ENCODE assay signal across 15 cellular contexts in genomic region chr14:20608383-20609095, GRCh38. TPM values are rescaled to one million over a fixed set of nuclear protein-coding genes. Genes with fewer than 3 reads are reported as not detected.
DNase-seq lines count a peak whose midpoint lies in the region; ATAC-seq, FAIRE-seq and TF ChIP-seq lines count a peak whose summit lies in the region.
"Had no signal": no experiment of that assay in that cellular context is flagged by ENCODE, and none has a peak within 500 bp of the region (broad histone marks: within the 10 kb centered on the region; RNA-seq: fewer than 3 reads in every experiment).

No MANE protein-coding gene starts in this region.

- TF ChIP-seq POLR2A in K562 (conservative IDR thresholded peaks at IDR 0.05), result no peak
- no peak for TF ChIP-seq POLR2A in body of pancreas (IDR thresholded peaks at IDR 0.05)

- H3K4me3 ChIP-seq in LNCaP clone FGC (ENCODE audit: low read depth, low read length) (0 out of 2 replicates have a peak overlapping the region, but pooled peaks have one; percentile 0), K562 (peak overlapping the region; percentile 80; the same call in 1 of the 2 replicates), smooth muscle cell (peak overlapping the region; percentile 86), body of pancreas (no peak overlapping the region)
- H3K4me3 ChIP-seq in CD4-positive, alpha-beta memory T cell (ENCODE audit: low read length in 2 of 2), result no peak overlapping the region

- H3K9me3 Mint-ChIP-seq in activated naive CD4-positive, alpha-beta T cell treated with anti-CD3 and anti-CD28 coated beads, Interleukin-2, amount 10 ng/mL, durations not matched to agents 7 days and 5 days, result no peaks in the 10 kb centered on the region
- H3K9me3 Mint-ChIP-seq in activated CD4-positive, alpha-beta memory T cell treated with anti-CD3 and anti-CD28 coated beads for 36 hours, result no peaks in the 10 kb centered on the region
- H3K9me3 Mint-ChIP-seq in CD4-positive, alpha-beta memory T cell, result no peaks in the 10 kb centered on the region
- H3K9me3 Mint-ChIP-seq: activated CD4-positive, alpha-beta T cell treated with anti-CD3 and anti-CD28 coated beads, Interleukin-2, amount 10 ng/mL, durations not matched to agents 24 days and 14 days had no signal

- H2AFZ ChIP-seq in K562 (ENCODE audit: low read depth, low read length) (peak overlapping the region; percentile 94; the same call in 1 of the 2 replicates), smooth muscle cell (ENCODE audit: low read depth) (no peak overlapping the region)

- H3K27ac ChIP-seq in K562 (ENCODE audit: extremely low read depth, low read depth, low read length) (no peak overlapping the region), smooth muscle cell (ENCODE audit: low read depth) (no peak overlapping the region), body of pancreas (no peak overlapping the region)
- H3K27ac ChIP-seq in CD4-positive, alpha-beta memory T cell (ENCODE audit: low read depth, low read length), result no peak overlapping the region

- H3K27me3 Mint-ChIP-seq in activated naive CD4-positive, alpha-beta T cell treated with anti-CD3 and anti-CD28 coated beads, Interleukin-2, amount 10 ng/mL, durations not matched to agents 7 days and 5 days, result peaks cover 4% of the 10 kb centered on the region
- H3K27me3 Mint-ChIP-seq in activated CD4-positive, alpha-beta memory T cell treated with anti-CD3 and anti-CD28 coated beads for 36 hours, result no peaks in the 10 kb centered on the region
- H3K27me3 Mint-ChIP-seq in CD4-positive, alpha-beta memory T cell, result no peaks in the 10 kb centered on the region
- H3K27me3 Mint-ChIP-seq: activated CD4-positive, alpha-beta T cell treated with anti-CD3 and anti-CD28 coated beads, Interleukin-2, amount 10 ng/mL, durations not matched to agents 24 days and 14 days had no signal

- WGBS in K562 (ENCODE audit: insufficient coverage, low coverage, missing lambda C conversion rate), result 24% methylated on average over 6 of the region's 7 CpGs
- 74% methylated on average over 7 of the region's 7 CpGs for WGBS in smooth muscle cell (ENCODE audit: low lambda C conversion rate)
- 57 to 59% methylated on average over 7 of the region's 7 CpGs for WGBS in body of pancreas, 2 donors

- H3K36me3 Mint-ChIP-seq in activated naive CD4-positive, alpha-beta T cell treated with anti-CD3 and anti-CD28 coated beads, Interleukin-2, amount 10 ng/mL, durations not matched to agents 7 days and 5 days, result no peaks in the 10 kb centered on the region
- H3K36me3 Mint-ChIP-seq in activated CD4-positive, alpha-beta memory T cell treated with anti-CD3 and anti-CD28 coated beads for 36 hours, result no peaks in the 10 kb centered on the region
- no peaks in the 10 kb centered on the region for H3K36me3 Mint-ChIP-seq in CD4-positive, alpha-beta memory T cell

- in situ Hi-C loops in K562 (cut with MboI), result loop anchor here (10.0 kb wide), 1 partner anchor 194 kb away; the partner anchor contains the start of gene TEP1

- H3F3A ChIP-seq in smooth muscle cell (ENCODE audit: low read depth), result no peaks in the 10 kb centered on the region

- H3K36me3 ChIP-seq in K562 (ENCODE audit: control insufficient read depth, insufficient read depth, low read length) (no peaks in the 10 kb centered on the region), smooth muscle cell (ENCODE audit: low read depth) (no peaks in the 10 kb centered on the region), body of pancreas (replicated peaks in 1 of 2; ENCODE audit: insufficient read depth in 1 of 2, low read depth in 2 of 2) (no peaks in the 10 kb centered on the region)
- no peaks in the 10 kb centered on the region for H3K36me3 ChIP-seq in CD4-positive, alpha-beta memory T cell (ENCODE audit: insufficient read depth, low read length)
- H3K36me3 ChIP-seq: adrenal gland, prostate gland, vagina had no signal

- TF ChIP-seq CTCF in LNCaP clone FGC (IDR thresholded peaks at IDR 0.05; ENCODE audit: control insufficient read depth, extremely low read depth, insufficient read depth) (no peak), K562 (IDR thresholded peaks at IDR 0.05 in 2 of 3, conservative IDR thresholded peaks at IDR 0.05 in 1 of 3; ENCODE audit: insufficient read depth in 2 of 3, low read depth in 1 of 3, low read length in 3 of 3) (peak in 2 of 3 experiments; percentile 2 to 25; a peak in 1 of 6 replicates), smooth muscle cell (IDR thresholded peaks at IDR 0.05; ENCODE audit: borderline replicate concordance, insufficient read depth, poor library complexity, severe bottlenecking) (no peak), body of pancreas (IDR thresholded peaks at IDR 0.05) (no peak)

- no peak for FAIRE-seq in K562 (lab: Jason Lieb, UNC)

- H3K79me2 ChIP-seq in K562 (ENCODE audit: control insufficient read depth, insufficient read depth, low read length) (no peaks in the 10 kb centered on the region), smooth muscle cell (ENCODE audit: low read depth) (no peaks in the 10 kb centered on the region)

- H3K9ac ChIP-seq in K562 (ENCODE audit: insufficient read depth in 1 of 2, low read depth in 2 of 2, low read length in 2 of 2) (peak overlapping the region in 1 of 2 experiments; percentile 23; a peak in 3 of 4 replicates), smooth muscle cell (ENCODE audit: low read depth) (no peak overlapping the region)

- H3K4me2 ChIP-seq in K562 (ENCODE audit: insufficient read depth, low read length) (peak overlapping the region; percentile 60), smooth muscle cell (peak overlapping the region; percentile 24)

- BruUV-seq in K562 (replicated peaks; lab: Mats Ljungman, UMichigan), result no TSS peak

- H3K9me3 ChIP-seq in K562 (replicated peaks; ENCODE audit: control insufficient read depth, insufficient read depth, low read depth, low read length) (no peaks in the 10 kb centered on the region), smooth muscle cell (replicated peaks; ENCODE audit: low read depth) (no peaks in the 10 kb centered on the region), body of pancreas (no peaks in the 10 kb centered on the region)
- no peaks in the 10 kb centered on the region for H3K9me3 ChIP-seq in CD4-positive, alpha-beta memory T cell (ENCODE audit: control insufficient read depth in 1 of 2, low read length in 2 of 2)
- H3K9me3 ChIP-seq: adrenal gland, prostate gland, vagina had no signal

- no peak for TF ChIP-seq EP300 in K562 (IDR thresholded peaks at IDR 0.05; ENCODE audit: low read length)

- intact Hi-C loops in K562 (cut with micrococcal nuclease), result loop anchor here (1.0 to 5.0 kb wide), 5 partner anchors 61 to 346 kb away; partner anchors contain the start of gene APEX1
- intact Hi-C loops in body of pancreas (cut with DNase I), result loop anchor here (5.0 to 10.0 kb wide), 2 partner anchors 144 to 286 kb away; partner anchors contain the start of genes PIP4P1 and PNP
- intact Hi-C loops in activated CD4-positive, alpha-beta memory T cell treated with anti-CD3 and anti-CD28 coated beads for 36 hours (cut with micrococcal nuclease), result loop anchor here (1.0 kb wide), 5 partner anchors 77 to 281 kb away; partner anchors contain the start of gene APEX1
- intact Hi-C loops in CD4-positive, alpha-beta memory T cell (cut with micrococcal nuclease), result loop anchor here (1.0 kb wide), 4 partner anchors 77 to 281 kb away; no protein-coding TSS in a partner anchor

- no peaks in the 10 kb centered on the region for H3K27me3 ChIP-seq in K562 (ENCODE audit: control insufficient read depth in 2 of 2, insufficient read depth in 2 of 2, low read length in 2 of 2)
- no peaks in the 10 kb centered on the region for H3K27me3 ChIP-seq in smooth muscle cell (ENCODE audit: low read depth)
- H3K27me3 ChIP-seq in body of pancreas, result no peaks in the 10 kb centered on the region
- no peaks in the 10 kb centered on the region for H3K27me3 ChIP-seq in CD4-positive, alpha-beta memory T cell (ENCODE audit: insufficient read depth, low read length)
- H3K27me3 ChIP-seq: adrenal gland, vagina had no signal

- CTCF ChIA-PET in activated naive CD4-positive, alpha-beta T cell treated with anti-CD3 and anti-CD28 coated beads, Interleukin-2, amount 10 ng/mL, durations not matched to agents 7 days and 5 days (lab: Charles Lee), result interaction anchor here (0.8 to 6.5 kb wide), 18 partner anchors 11 to 291 kb away, joined by 3 to 74 read pairs (median 5); partner anchors contain the start of genes CCNB1IP1, PARP2 and RNASE4
- CTCF ChIA-PET in K562 (lab: Yijun Ruan, JAX; ENCODE audit: low intra/inter-chr PET ratio), result interaction anchor here (0.6 to 3.4 kb wide), 12 partner anchors 23 to 481 kb away, joined by 3 to 49 read pairs (median 4); no protein-coding TSS in a partner anchor
- CTCF ChIA-PET in activated CD4-positive, alpha-beta memory T cell treated with anti-CD3 and anti-CD28 coated beads for 36 hours (lab: Charles Lee), result interaction anchor here (0.5 to 5.5 kb wide), 18 partner anchors 9 to 283 kb away, joined by 3 to 64 read pairs (median 4); partner anchors contain the start of genes ANG, CCNB1IP1, RNASE4 and TEP1
- CTCF ChIA-PET in CD4-positive, alpha-beta memory T cell (lab: Charles Lee; ENCODE audit: partially characterized antibody), result interaction anchor here (0.7 to 13.5 kb wide), 17 partner anchors 9 to 280 kb away, joined by 3 to 354 read pairs (median 7); partner anchors contain the start of genes ANG, CCNB1IP1, PARP2 and PIP4P1

- 0 out of 4 replicates have a peak, but pooled peaks of 1 of the 2 experiments have one; percentile 14 for TF ChIP-seq RAD21 in K562 (CRISPR knock-in tag; conservative IDR thresholded peaks at IDR 0.05 in 1 of 2, IDR thresholded peaks at IDR 0.05 in 1 of 2)

- no peak for DNase-seq in activated naive CD4-positive, alpha-beta T cell treated with anti-CD3 and anti-CD28 coated beads, Interleukin-2, amount 10 ng/mL, durations not matched to agents 7 days and 5 days
- no peak for DNase-seq in activated naive CD4-positive, alpha-beta T cell (lab: John Stamatoyannopoulos, UW)
- no peak for DNase-seq in LNCaP clone FGC (ENCODE audit: low read depth)
- peak in 1 of 4 experiments; percentile 39 for DNase-seq in K562 (ENCODE audit: extremely low read depth in 1 of 4, low spot score in 3 of 4)
- no peak for DNase-seq in smooth muscle cell (lab: John Stamatoyannopoulos, UW; ENCODE audit: unreplicated experiment)
- no peak for DNase-seq in body of pancreas
- no peak for DNase-seq in activated CD4-positive, alpha-beta memory T cell treated with anti-CD3 and anti-CD28 coated beads for 36 hours
- no peak for DNase-seq in CD4-positive, alpha-beta memory T cell

- no peaks in the 10 kb centered on the region for H4K20me1 ChIP-seq in K562 (replicated peaks; ENCODE audit: control insufficient read depth, insufficient read depth, low read length)
- H4K20me1 ChIP-seq in smooth muscle cell (ENCODE audit: low read depth), result no peaks in the 10 kb centered on the region

- POLR2A ChIA-PET in K562 (lab: Yijun Ruan, JAX), result interaction anchor here (0.9 kb wide), 1 partner anchor 139 kb away, joined by 4 read pairs; the partner anchor contains the start of gene PNP
- POLR2A ChIA-PET in activated CD4-positive, alpha-beta memory T cell treated with anti-CD3 and anti-CD28 coated beads for 36 hours (lab: Charles Lee), result no interaction called here
- POLR2A ChIA-PET in CD4-positive, alpha-beta memory T cell (lab: Charles Lee; ENCODE audit: partially characterized antibody), result interaction anchor here (1.0 to 4.6 kb wide), 9 partner anchors 23 to 281 kb away, joined by 3 to 44 read pairs (median 7); partner anchors contain the start of genes APEX1, PARP2, PNP and RNASE4

- peaks cover 0 to 14% of the 10 kb centered on the region in 2 experiments; a peak in 2 of 5 replicates for H3K4me1 ChIP-seq in K562 (replicated peaks in 1 of 2; ENCODE audit: control insufficient read depth in 2 of 2, insufficient read depth in 2 of 2, low read length in 2 of 2)
- H3K4me1 ChIP-seq in smooth muscle cell (ENCODE audit: low read depth), result no peaks in the 10 kb centered on the region
- peaks cover 10% of the 10 kb centered on the region for H3K4me1 ChIP-seq in body of pancreas
- peaks cover 32% of the 10 kb centered on the region for H3K4me1 ChIP-seq in CD4-positive, alpha-beta memory T cell (ENCODE audit: insufficient read depth, low read length)
- H3K4me1 ChIP-seq: prostate gland had no signal

- no peaks in the 10 kb centered on the region for H3K9me1 ChIP-seq in K562 (ENCODE audit: control insufficient read depth, insufficient read depth, low read length)

- H3K27ac Mint-ChIP-seq in activated naive CD4-positive, alpha-beta T cell treated with anti-CD3 and anti-CD28 coated beads, Interleukin-2, amount 10 ng/mL, durations not matched to agents 7 days and 5 days, result no peak overlapping the region
- no peak overlapping the region for H3K27ac Mint-ChIP-seq in activated CD4-positive, alpha-beta memory T cell treated with anti-CD3 and anti-CD28 coated beads for 36 hours
- peak overlapping the region in 1 of 7 donors; percentile 34 for H3K27ac Mint-ChIP-seq in CD4-positive, alpha-beta memory T cell
- H3K27ac Mint-ChIP-seq: activated CD4-positive, alpha-beta T cell treated with anti-CD3 and anti-CD28 coated beads, Interleukin-2, amount 10 ng/mL, durations not matched to agents 24 days and 14 days had no signal

- peak overlapping the region; percentile 8 for H3K4me3 Mint-ChIP-seq in activated naive CD4-positive, alpha-beta T cell treated with anti-CD3 and anti-CD28 coated beads, Interleukin-2, amount 10 ng/mL, durations not matched to agents 7 days and 5 days
- H3K4me3 Mint-ChIP-seq in activated CD4-positive, alpha-beta memory T cell treated with anti-CD3 and anti-CD28 coated beads for 36 hours, result no peak overlapping the region
- H3K4me3 Mint-ChIP-seq in CD4-positive, alpha-beta memory T cell, result peak overlapping the region in 1 of 8 donors; percentile 16
- H3K4me3 Mint-ChIP-seq: activated CD4-positive, alpha-beta T cell treated with anti-CD3 and anti-CD28 coated beads, Interleukin-2, amount 10 ng/mL, durations not matched to agents 24 days and 14 days had no signal

- H3K4me1 Mint-ChIP-seq in activated naive CD4-positive, alpha-beta T cell treated with anti-CD3 and anti-CD28 coated beads, Interleukin-2, amount 10 ng/mL, durations not matched to agents 7 days and 5 days, result peaks cover 3% of the 10 kb centered on the region
- H3K4me1 Mint-ChIP-seq in activated CD4-positive, alpha-beta memory T cell treated with anti-CD3 and anti-CD28 coated beads for 36 hours (ENCODE audit: low read depth), result peaks cover 8% of the 10 kb centered on the region
- peaks cover 0 to 5% (median 0%) of the 10 kb centered on the region in 4 donors for H3K4me1 Mint-ChIP-seq in CD4-positive, alpha-beta memory T cell

- ATAC-seq in K562 (no peak), body of pancreas (no peak)

RNA-seq across cellular contexts. Expression of gene RNASE12, which starts 17.4 kb away (rescaled TPM):
- total RNA-seq in K562 (2011; cell fraction: chromatin; rRNA removed; ENCODE audit: low replicate concordance), result not detected in 2 replicates
- total RNA-seq in K562 (2011; cell fraction: nucleolus; rRNA removed), result not detected in 2 replicates
- total RNA-seq in K562 (2011; cell fraction: nucleoplasm; rRNA removed), result not detected in 2 replicates
- total RNA-seq in K562 (2014; rRNA removed) (not detected in 2 replicates), K562 (2014; rRNA removed; fragmentation: Illumina TruSeq; extraction: Trizol) (not detected in 2 replicates), K562 (2015; rRNA removed; fragmentation: Illumina TruSeq; extraction: Trizol) (not detected in 2 replicates), K562 (2021) (not detected in 2 replicates), smooth muscle cell (not detected in 2 replicates), body of pancreas (not detected)
- polyA plus RNA-seq in K562 (2011; rRNA removed) (not detected in 2 replicates), K562 (2014; fragmentation: Illumina TruSeq; extraction: Trizol) (not detected in 2 replicates), K562 (2014; fragmentation: Nextera tagmentation; extraction: Ambion mirVana) (under 1 TPM in 1 of 2 experiments, not detected in 1; 0.24 TPM), K562 (2014; rRNA removed) (not detected in 2 replicates), smooth muscle cell (not detected in 2 replicates)
- not detected in 2 replicates for polyA plus RNA-seq in K562 (2011; cell fraction: cytosol; rRNA removed)
- polyA plus RNA-seq in K562 (2011; cell fraction: nucleus; rRNA removed), result not detected in 2 replicates
- not detected in 2 replicates for polyA plus RNA-seq in K562 (2012)
- polyA minus RNA-seq in K562 (2011; rRNA and poly(A)+ RNA removed), result not detected in 2 replicates
- polyA minus RNA-seq in K562 (2011; cell fraction: cytosol; rRNA and poly(A)+ RNA removed), result not detected in 2 replicates
- not detected in 2 replicates for polyA minus RNA-seq in K562 (2011; cell fraction: nucleus; rRNA and poly(A)+ RNA removed)
- total RNA-seq in activated CD4-positive, alpha-beta memory T cell treated with anti-CD3 and anti-CD28 coated beads for 36 hours, result not detected
- not detected for total RNA-seq in CD4-positive, alpha-beta memory T cell
- polyA plus RNA-seq in CD4-positive, alpha-beta memory T cell, result not detected
- total RNA-seq: activated CD4-positive, alpha-beta T cell treated with anti-CD3 and anti-CD28 coated beads, Interleukin-2, amount 10 ng/mL, durations not matched to agents 24 days and 14 days; adrenal gland; left lobe of liver; myocyte; prostate gland; vagina had no signal
- polyA plus RNA-seq: adrenal gland, AG04450 had no signal

RNA-seq across cellular contexts. Expression of gene RNASE11, which starts 20.7 kb away (rescaled TPM):
- not detected in 2 replicates for total RNA-seq in K562 (2011; cell fraction: chromatin; rRNA removed; ENCODE audit: low replicate concordance)
- not detected in 2 replicates for total RNA-seq in K562 (2011; cell fraction: nucleolus; rRNA removed)
- total RNA-seq in K562 (2011; cell fraction: nucleoplasm; rRNA removed), result not detected in 2 replicates
- not detected in 2 replicates for total RNA-seq in K562 (2014; rRNA removed)
- total RNA-seq in K562 (2014; rRNA removed; fragmentation: Illumina TruSeq; extraction: Trizol), result 0.22 TPM in 1 of 2 replicates, not detected in the other
- total RNA-seq in K562 (2015; rRNA removed; fragmentation: Illumina TruSeq; extraction: Trizol), result not detected in 2 replicates
- not detected in 2 replicates for total RNA-seq in K562 (2021)
- polyA plus RNA-seq in K562 (2011; rRNA removed), result not detected in 2 replicates
- polyA plus RNA-seq in K562 (2011; cell fraction: cytosol; rRNA removed), result not detected in 2 replicates
- polyA plus RNA-seq in K562 (2011; cell fraction: nucleus; rRNA removed), result not detected in 2 replicates
- not detected in 2 replicates for polyA plus RNA-seq in K562 (2012)
- 0.16 TPM in 1 of 2 replicates, not detected in the other for polyA plus RNA-seq in K562 (2014; fragmentation: Illumina TruSeq; extraction: Trizol)
- polyA plus RNA-seq in K562 (2014; fragmentation: Nextera tagmentation; extraction: Ambion mirVana), result under 1 TPM in 1 of 2 experiments, not detected in 1; 0.29 TPM
- polyA plus RNA-seq in K562 (2014; rRNA removed), result not detected in 2 replicates
- not detected in 2 replicates for polyA minus RNA-seq in K562 (2011; rRNA and poly(A)+ RNA removed)
- polyA minus RNA-seq in K562 (2011; cell fraction: cytosol; rRNA and poly(A)+ RNA removed), result not detected in 2 replicates
- not detected in 2 replicates for polyA minus RNA-seq in K562 (2011; cell fraction: nucleus; rRNA and poly(A)+ RNA removed)
- not detected in 2 replicates for total RNA-seq in smooth muscle cell
- not detected in 2 replicates for polyA plus RNA-seq in smooth muscle cell
- not detected for total RNA-seq in body of pancreas
- total RNA-seq in activated CD4-positive, alpha-beta memory T cell treated with anti-CD3 and anti-CD28 coated beads for 36 hours, result not detected
- not detected for total RNA-seq in CD4-positive, alpha-beta memory T cell
- not detected for polyA plus RNA-seq in CD4-positive, alpha-beta memory T cell
- total RNA-seq: activated CD4-positive, alpha-beta T cell treated with anti-CD3 and anti-CD28 coated beads, Interleukin-2, amount 10 ng/mL, durations not matched to agents 24 days and 14 days; adrenal gland; left lobe of liver; myocyte; vagina had no signal
- polyA plus RNA-seq: AG04450 had no signal

RNA-seq across cellular contexts. Expression of gene OR6S1, which starts 33.0 kb away (rescaled TPM):
- total RNA-seq in K562 (2011; cell fraction: chromatin; rRNA removed; ENCODE audit: low replicate concordance), result not detected in 2 replicates
- not detected in 2 replicates for total RNA-seq in K562 (2011; cell fraction: nucleolus; rRNA removed)
- not detected in 2 replicates for total RNA-seq in K562 (2011; cell fraction: nucleoplasm; rRNA removed)
- total RNA-seq in K562 (2014; rRNA removed), result not detected in 2 replicates
- total RNA-seq in K562 (2014; rRNA removed; fragmentation: Illumina TruSeq; extraction: Trizol), result not detected in 2 replicates
- total RNA-seq in K562 (2015; rRNA removed; fragmentation: Illumina TruSeq; extraction: Trizol), result not detected in 2 replicates
- not detected in 2 replicates for total RNA-seq in K562 (2021)
- polyA plus RNA-seq in K562 (2011; rRNA removed), result not detected in 2 replicates
- polyA plus RNA-seq in K562 (2011; cell fraction: cytosol; rRNA removed), result not detected in 2 replicates
- not detected in 2 replicates for polyA plus RNA-seq in K562 (2011; cell fraction: nucleus; rRNA removed)
- polyA plus RNA-seq in K562 (2012), result not detected in 2 replicates
- polyA plus RNA-seq in K562 (2014; fragmentation: Illumina TruSeq; extraction: Trizol), result not detected in 2 replicates
- polyA plus RNA-seq in K562 (2014; fragmentation: Nextera tagmentation; extraction: Ambion mirVana), result not detected
- polyA plus RNA-seq in K562 (2014; rRNA removed), result not detected in 2 replicates
- not detected in 2 replicates for polyA minus RNA-seq in K562 (2011; rRNA and poly(A)+ RNA removed)
- not detected in 2 replicates for polyA minus RNA-seq in K562 (2011; cell fraction: cytosol; rRNA and poly(A)+ RNA removed)
- not detected in 2 replicates for polyA minus RNA-seq in K562 (2011; cell fraction: nucleus; rRNA and poly(A)+ RNA removed)
- not detected in 2 replicates for total RNA-seq in smooth muscle cell
- not detected in 2 replicates for polyA plus RNA-seq in smooth muscle cell
- not detected for total RNA-seq in body of pancreas
- total RNA-seq in activated CD4-positive, alpha-beta memory T cell treated with anti-CD3 and anti-CD28 coated beads for 36 hours, result not detected
- total RNA-seq in CD4-positive, alpha-beta memory T cell, result not detected
- not detected for polyA plus RNA-seq in CD4-positive, alpha-beta memory T cell
- total RNA-seq: activated CD4-positive, alpha-beta T cell treated with anti-CD3 and anti-CD28 coated beads, Interleukin-2, amount 10 ng/mL, durations not matched to agents 24 days and 14 days; adrenal gland; left lobe of liver; myocyte; prostate gland; vagina had no signal
- polyA plus RNA-seq: adrenal gland, AG04450 had no signal

RNA-seq across cellular contexts. Expression of gene RNASE9, which starts 47.7 kb away (rescaled TPM):
- not detected in 2 replicates for total RNA-seq in K562 (2011; cell fraction: chromatin; rRNA removed; ENCODE audit: low replicate concordance)
- not detected in 2 replicates for total RNA-seq in K562 (2011; cell fraction: nucleolus; rRNA removed)
- total RNA-seq in K562 (2011; cell fraction: nucleoplasm; rRNA removed), result not detected in 2 replicates
- total RNA-seq in K562 (2014; rRNA removed) (not detected in 2 replicates), K562 (2014; rRNA removed; fragmentation: Illumina TruSeq; extraction: Trizol) (not detected in 2 replicates), K562 (2015; rRNA removed; fragmentation: Illumina TruSeq; extraction: Trizol) (not detected in 2 replicates), K562 (2021) (not detected in 2 replicates), smooth muscle cell (not detected in 2 replicates), body of pancreas (not detected)
- polyA plus RNA-seq in K562 (2011; rRNA removed) (not detected in 2 replicates), K562 (2014; fragmentation: Illumina TruSeq; extraction: Trizol) (not detected in 2 replicates), K562 (2014; fragmentation: Nextera tagmentation; extraction: Ambion mirVana) (not detected), K562 (2014; rRNA removed) (not detected in 2 replicates), smooth muscle cell (not detected in 2 replicates)
- not detected in 2 replicates for polyA plus RNA-seq in K562 (2011; cell fraction: cytosol; rRNA removed)
- not detected in 2 replicates for polyA plus RNA-seq in K562 (2011; cell fraction: nucleus; rRNA removed)
- polyA plus RNA-seq in K562 (2012), result not detected in 2 replicates
- polyA minus RNA-seq in K562 (2011; rRNA and poly(A)+ RNA removed), result not detected in 2 replicates
- not detected in 2 replicates for polyA minus RNA-seq in K562 (2011; cell fraction: cytosol; rRNA and poly(A)+ RNA removed)
- not detected in 2 replicates for polyA minus RNA-seq in K562 (2011; cell fraction: nucleus; rRNA and poly(A)+ RNA removed)
- total RNA-seq in activated CD4-positive, alpha-beta memory T cell treated with anti-CD3 and anti-CD28 coated beads for 36 hours, result not detected
- not detected for total RNA-seq in CD4-positive, alpha-beta memory T cell
- polyA plus RNA-seq in CD4-positive, alpha-beta memory T cell, result not detected
- total RNA-seq: activated CD4-positive, alpha-beta T cell treated with anti-CD3 and anti-CD28 coated beads, Interleukin-2, amount 10 ng/mL, durations not matched to agents 24 days and 14 days; adrenal gland; left lobe of liver; myocyte; prostate gland; vagina had no signal
- polyA plus RNA-seq: adrenal gland, AG04450 had no signal

Comparison
In these comparisons a context has a peak if more than half of its experiments do, and no peak if none do; other contexts are left out.
1. H3K4me3 ChIP-seq: peak in LNCaP clone FGC (single experiment), K562 (single experiment) and smooth muscle cell (single experiment); none in body of pancreas (0 of 2) and CD4-positive, alpha-beta memory T cell (0 of 2).
2. CTCF ChIP-seq: peak in K562 (2 of 3); none in LNCaP clone FGC (single experiment), smooth muscle cell (single experiment) and body of pancreas (0 of 7).